ENCODE assay signal across 18 cellular contexts in genomic region chr11:9806946-9807687, GRCh38.
DNase-seq lines count a peak whose midpoint lies in the region; ATAC-seq, FAIRE-seq and TF ChIP-seq lines count a peak whose summit lies in the region.
"Had no signal": no experiment of that assay in that cellular context is flagged by ENCODE, and none has a peak within 500 bp of the region (broad histone marks: within the 10 kb centered on the region; RNA-seq: fewer than 3 reads in every experiment).

No MANE protein-coding gene starts in this region.

- H3K27me3 ChIP-seq in Panc1 (ENCODE audit: control insufficient read depth, insufficient read depth, low read length) = no peaks in the 10 kb centered on the region
- H3K27me3 ChIP-seq in stomach smooth muscle (ENCODE audit: control insufficient read depth in 1 of 2, insufficient read depth in 2 of 2, low read length in 2 of 2) = no peaks in the 10 kb centered on the region
- H3K27me3 ChIP-seq: BLaER1 treated with 17β-estradiol and CSF1 and Interleukin-3, amounts not matched to agents 10 nM and 100 nM had no signal

- TF ChIP-seq CTCF in Panc1 (IDR thresholded peaks at IDR 0.05) = no peak

- no peaks in the 10 kb centered on the region for H3K9me3 ChIP-seq in Panc1 (ENCODE audit: control insufficient read depth, insufficient read depth, low read depth, low read length)
- H3K9me3 ChIP-seq in stomach smooth muscle (ENCODE audit: control insufficient read depth in 2 of 2, low read length in 2 of 2) = no peaks in the 10 kb centered on the region

- intact Hi-C loops in Panc1 (cut with micrococcal nuclease; ENCODE audit: unreplicated experiment) = no loop called here

- ATAC-seq in Panc1 = no peak
- no peak for ATAC-seq in activated CD4-positive, CD25-positive, alpha-beta regulatory T cell treated with anti-CD3 and anti-CD28 coated beads, Interleukin-2, amount 50 U/mL, for 24 hours
- no peak for ATAC-seq in HG03175 (IDR thresholded peaks at IDR 0.05; ENCODE audit: unreplicated experiment)
- ATAC-seq: GM12878, HCT116, HepG2 had no signal

- FAIRE-seq in G401.6 (lab: Jason Lieb, UNC) = peak; percentile 68
- FAIRE-seq: GM12878, GM18507, HepG2, HTR-8/SVneo had no signal

- H3K36me3 ChIP-seq in Panc1 (ENCODE audit: control insufficient read depth, insufficient read depth, low read length) (peaks cover 2% of the 10 kb centered on the region; the same call in 1 of the 2 replicates), stomach smooth muscle (ENCODE audit: control insufficient read depth in 2 of 2, insufficient read depth in 2 of 2, low read length in 2 of 2) (peaks cover 3 to 19% of the 10 kb centered on the region in 2 donors)

- H3K27ac ChIP-seq in Panc1 (ENCODE audit: low read length) = peak overlapping the region; percentile 89
- H3K27ac ChIP-seq in stomach smooth muscle (ENCODE audit: low read length) = peak overlapping the region; percentile 18
- H3K27ac ChIP-seq: BLaER1 treated with 17β-estradiol and CSF1 and Interleukin-3, amounts not matched to agents 10 nM and 100 nM had no signal

- in situ Hi-C loops in Panc1 (cut with HindIII; ENCODE audit: low pct_unique_long_range_greater_than_20kb, low sequenced_read_pairs) = no loop called here

- no TSS peak for BruUV-seq in Panc1 (replicated peaks; lab: Mats Ljungman, UMichigan)

- POLR2A ChIA-PET in Panc1 (lab: Charles Lee) = no interaction called here

- H3K9ac ChIP-seq in stomach smooth muscle (ENCODE audit: low read length in 2 of 2) = no peak overlapping the region
- H3K9ac ChIP-seq: BLaER1 treated with 17β-estradiol and CSF1 and Interleukin-3, amounts not matched to agents 10 nM and 100 nM had no signal

- H3K4me3 ChIP-seq in Panc1 (ENCODE audit: low read depth in 2 of 2, low read length in 2 of 2) (no peak overlapping the region), stomach smooth muscle (ENCODE audit: low read length in 2 of 2) (no peak overlapping the region)
- H3K4me3 ChIP-seq: BLaER1 treated with 17β-estradiol and CSF1 and Interleukin-3, amounts not matched to agents 10 nM and 100 nM; GM12878 had no signal

- no peak for DNase-seq in Panc1 (ENCODE audit: low read depth, low spot score)
- peak; percentile 30 for DNase-seq in medulla oblongata (ENCODE audit: extremely low spot score)
- DNase-seq in HuH-7 (ENCODE audit: low spot score) = no peak
- DNase-seq: 8988T; Calu3; CD4-positive, CD25-positive, alpha-beta regulatory T cell; DMS 273 treated with DMSO at 0.1 percent for 48 hours; KBM-7 had no signal

- H3K4me1 ChIP-seq in Panc1 (ENCODE audit: control insufficient read depth, insufficient read depth, low read length) (peaks cover 37% of the 10 kb centered on the region), stomach smooth muscle (ENCODE audit: control insufficient read depth, insufficient read depth, low read length) (peaks cover 20% of the 10 kb centered on the region)

- CTCF ChIA-PET in Panc1 (lab: Charles Lee) = interaction anchor here (0.5 kb wide), 1 partner anchor 498 kb away, joined by 8 read pairs; the partner anchor contains the start of gene ADM
